25 cellular contexts compared by ENCODE assay signal in the genomic region with DNA sequence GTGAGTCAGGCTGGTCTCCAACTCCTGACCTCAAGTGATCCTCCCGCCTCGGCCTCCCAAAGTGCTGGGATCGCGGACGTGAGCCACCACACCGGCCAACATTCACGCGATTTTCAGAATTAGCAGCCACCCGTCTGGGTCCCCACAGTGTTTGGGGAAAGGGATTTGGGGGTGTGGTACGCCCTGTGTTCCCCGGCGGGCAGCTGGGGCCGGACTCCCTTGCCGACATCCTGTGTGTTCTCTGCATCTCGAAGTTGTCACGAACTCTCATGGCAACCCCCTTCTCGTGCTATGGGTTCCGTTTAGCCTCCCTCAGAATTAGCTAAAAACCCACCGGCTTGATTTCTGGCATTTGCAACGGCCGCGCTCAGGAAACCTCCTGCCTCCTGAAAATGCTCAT.
"Had no signal": no experiment of that assay in that cellular context is flagged by ENCODE, and none has a peak within 500 bp of the region (broad histone marks: within the 10 kb centered on the region; RNA-seq: fewer than 3 reads in every experiment).

No MANE protein-coding gene starts in this region.

- H3K9ac ChIP-seq: KMS-11 had no signal

- H3K4me1 ChIP-seq: SJSA1 had no signal

- H3K4me3 Mint-ChIP-seq: IgD-negative memory B cell had no signal

- ATAC-seq: K562, Panc1, PC-3, Right ventricle myocardium inferior had no signal

- H3K36me3 Mint-ChIP-seq: IgD-negative memory B cell had no signal

- H3K27me3 Mint-ChIP-seq: IgD-negative memory B cell had no signal

- H3K27me3 ChIP-seq: SJSA1 had no signal

- H3K4me3 ChIP-seq: K562, SJSA1, SK-N-MC had no signal

- H3K27ac ChIP-seq: HL-60, KMS-11, RWPE1, SJSA1, SK-N-MC had no signal

- H3K27ac Mint-ChIP-seq: IgD-negative memory B cell had no signal

- H3K4me2 ChIP-seq: KMS-11 had no signal

- DNase-seq: MV-4-11; NCI-H1048; NCI-H1105; NCI-H1417; NCI-H1436 treated with DMSO at 0.1 percent for 48 hours; NCI-H1694; NCI-H1930; NCI-H2081; NCI-H2107; NCI-H2227 treated with DMSO at 0.1 percent for 48 hours; NCI-H524 treated with DMSO at 0.1 percent for 48 hours; NCI-H69; NCI-H774; NK-92 treated with Interleukin-12 subunit alpha and Interleukin-12 subunit beta, amount 100 ng/mL, for 24 hours; PC-3; SHP77 treated with DMSO at 0.1 percent for 48 hours had no signal

- H3K36me3 ChIP-seq: SJSA1 had no signal
